Comparison of ENCODE assay signal across 13 cellular contexts in genomic region chr3:119304201-119304713, GRCh38. TPM values are rescaled to one million over a fixed set of nuclear protein-coding genes. Genes with fewer than 3 reads are reported as not detected.
A peak's percentile ranks its signal among the peaks of the same experiment; 100 is the strongest.
DNase-seq lines count a peak whose midpoint lies in the region; ATAC-seq, FAIRE-seq and TF ChIP-seq lines count a peak whose summit lies in the region.
"Had no signal": no experiment of that assay in that cellular context is flagged by ENCODE, and none has a peak within 500 bp of the region (broad histone marks: within the 10 kb centered on the region; RNA-seq: fewer than 3 reads in every experiment).

No MANE protein-coding gene starts in this region.

- H2AFZ ChIP-seq in osteoblast (ENCODE audit: low read length) = no peak overlapping the region

- no peaks in the 10 kb centered on the region for H3K9me3 Mint-ChIP-seq in endothelial cell (ENCODE audit: unreplicated experiment)

- H3K27ac Mint-ChIP-seq in endothelial cell (ENCODE audit: unreplicated experiment) = peak overlapping the region; percentile 72

- WGBS in prostate gland = 73% methylated on average over 1 of the region's 1 CpG

- DNase-seq in EH (ENCODE audit: low read depth) = peak; percentile 93
- peak; percentile 90 for DNase-seq in RCC 7860 (ENCODE audit: low spot score)
- no peak for DNase-seq in endothelial cell (ENCODE audit: low spot score)
- DNase-seq in osteoblast (ENCODE audit: insufficient read length, low spot score, missing footprints) = peak; percentile 66
- DNase-seq in D341Med (ENCODE audit: low spot score) = no peak
- DNase-seq in SHP77 (lab: John Stamatoyannopoulos, UW) = no peak
- no peak for DNase-seq in prostate gland (ENCODE audit: low spot score)
- DNase-seq: activated CD8-positive, alpha-beta memory T cell treated with anti-CD3 and anti-CD28 coated beads, Interleukin-2, amount 50 U/mL, for 48 hours; hypothalamus; NCI-H2227 treated with DMSO at 0.1 percent for 48 hours had no signal

- ATAC-seq in GM19328 (IDR thresholded peaks at IDR 0.05; ENCODE audit: unreplicated experiment) = no peak

- H3K27ac ChIP-seq in osteoblast (ENCODE audit: low read depth, low read length) (peak overlapping the region; percentile 85), prostate gland (no peak overlapping the region)

- H3K27me3 Mint-ChIP-seq in endothelial cell (ENCODE audit: unreplicated experiment) = peaks cover 5% of the 10 kb centered on the region

- H3K4me3 ChIP-seq in osteoblast (ENCODE audit: insufficient read depth, low read length) = no peak overlapping the region
- H3K4me3 ChIP-seq in prostate gland = no peak overlapping the region
- H3K4me3 ChIP-seq: HAP-1 had no signal

- H3K4me3 Mint-ChIP-seq in endothelial cell (ENCODE audit: unreplicated experiment) = peak overlapping the region; percentile 59

- H4K20me1 ChIP-seq in osteoblast (ENCODE audit: insufficient read depth, low read length) = no peaks in the 10 kb centered on the region

- no peaks in the 10 kb centered on the region for H3K27me3 ChIP-seq in osteoblast (ENCODE audit: insufficient read depth, low read length)
- H3K27me3 ChIP-seq in prostate gland (replicated peaks; ENCODE audit: insufficient read depth) = no peaks in the 10 kb centered on the region

- no peak for TF ChIP-seq CTCF in endothelial cell (IDR thresholded peaks at IDR 0.05; ENCODE audit: unreplicated experiment)
- TF ChIP-seq CTCF in osteoblast (IDR thresholded peaks at IDR 0.05; ENCODE audit: extremely low read depth, low read depth, low read length) = no peak
- no peak for TF ChIP-seq CTCF in prostate gland (IDR thresholded peaks at IDR 0.05)

- peak overlapping the region; percentile 42 for H3K4me2 ChIP-seq in osteoblast (ENCODE audit: insufficient read depth, low read length)

- peak; percentile 95 for FAIRE-seq in RCC 7860 (lab: Jason Lieb, UNC)
- FAIRE-seq: D721Med had no signal

- TF ChIP-seq POLR2A in prostate gland (IDR thresholded peaks at IDR 0.05) = no peak

- H3K36me3 Mint-ChIP-seq in endothelial cell (ENCODE audit: low read depth, unreplicated experiment) = peaks cover 42% of the 10 kb centered on the region

- H3K36me3 ChIP-seq in osteoblast (ENCODE audit: insufficient read depth, low read length) = peaks cover 34% of the 10 kb centered on the region
- H3K36me3 ChIP-seq in prostate gland = no peaks in the 10 kb centered on the region
- H3K36me3 ChIP-seq: HAP-1 had no signal

- H3K79me2 ChIP-seq in osteoblast (ENCODE audit: insufficient read depth, low read length) = peaks cover 80% of the 10 kb centered on the region

- intact Hi-C loops in prostate gland (cut with DNase I) = no loop called here

- H3K4me1 ChIP-seq in osteoblast (ENCODE audit: insufficient read depth, low read length) (peaks cover 59% of the 10 kb centered on the region), prostate gland (replicated peaks) (no peaks in the 10 kb centered on the region)

- H3K4me1 Mint-ChIP-seq in endothelial cell (ENCODE audit: unreplicated experiment) = peaks cover 68% of the 10 kb centered on the region

- H3K9me3 ChIP-seq in osteoblast (ENCODE audit: low read depth, low read length) (no peaks in the 10 kb centered on the region), prostate gland (no peaks in the 10 kb centered on the region)
- H3K9me3 ChIP-seq: HAP-1 had no signal

RNA-seq across cellular contexts. Expression of gene ARHGAP31, which starts 10.1 kb away (rescaled TPM):
- total RNA-seq in endothelial cell (ENCODE audit: unreplicated experiment) (114 TPM), osteoblast (41.5 and 56.5 TPM in 2 replicates), prostate gland (10 to 100 TPM in 1 of 2 donors, 1 to 10 TPM in 1; 6.5 to 10.7 TPM)

Comparison
In these comparisons a context has a peak if more than half of its experiments do, and no peak if none do; other contexts are left out.
1. DNase-seq: peak in EH (single experiment), RCC 7860 (single experiment) and osteoblast (single experiment); none in endothelial cell (single experiment), D341Med (single experiment), SHP77 (0 of 2) and prostate gland (single experiment).